In genomic region chr7:131039355-131039762, GRCh38 we compare ENCODE assay signal across 15 cellular contexts.
DNase-seq lines count a peak whose midpoint lies in the region; ATAC-seq, FAIRE-seq and TF ChIP-seq lines count a peak whose summit lies in the region.
"Had no signal": no experiment of that assay in that cellular context is flagged by ENCODE, and none has a peak within 500 bp of the region (broad histone marks: within the 10 kb centered on the region; RNA-seq: fewer than 3 reads in every experiment).

No MANE protein-coding gene starts in this region.

- no peaks in the 10 kb centered on the region for H3K36me3 Mint-ChIP-seq in astrocyte (ENCODE audit: low read depth, unreplicated experiment)

- H3K9me3 Mint-ChIP-seq in astrocyte (ENCODE audit: unreplicated experiment): peaks cover 2% of the 10 kb centered on the region
- H3K9me3 Mint-ChIP-seq: activated T-helper 2 cell treated with anti-CD3 and anti-CD28 coated beads, Interferon-gamma antibody, Interleukin-2, Interleukin-4, amounts not matched to agents 10 μg/mL and 5 μg/mL and 100 μg/mL, durations not matched to agents 14 hours and 24 hours and 36 hours; nephron progenitor cell had no signal

- no peak overlapping the region for H3K4me3 Mint-ChIP-seq in astrocyte (ENCODE audit: unreplicated experiment)
- H3K4me3 Mint-ChIP-seq: nephron progenitor cell had no signal

- intact Hi-C loops in left ventricle myocardium inferior (cut with micrococcal nuclease): no loop called here
- intact Hi-C loops in Right ventricle myocardium superior (cut with DNase I): loop anchor here (5.0 kb wide), 1 partner anchor 142 kb away; no protein-coding TSS in a partner anchor
- intact Hi-C loops in left colon (cut with DNase I, micrococcal nuclease): no loop called here

- ATAC-seq in Right ventricle myocardium superior (ENCODE audit: poor library complexity): no peak
- ATAC-seq in left colon: peak; percentile 25
- no peak for ATAC-seq in upper lobe of left lung (ENCODE audit: low FRiP score in 2 of 2)
- ATAC-seq in GM18502 (IDR thresholded peaks at IDR 0.05; ENCODE audit: poor library complexity, unreplicated experiment): no peak
- ATAC-seq: K562 had no signal

- H3K4me1 Mint-ChIP-seq in astrocyte (ENCODE audit: low read depth, unreplicated experiment): peaks cover 22% of the 10 kb centered on the region

- FAIRE-seq in astrocyte (lab: Jason Lieb, UNC): peak; percentile 37

- H3K27me3 ChIP-seq in left ventricle myocardium inferior (ENCODE audit: low read depth) (no peaks in the 10 kb centered on the region), astrocyte (ENCODE audit: insufficient read depth, low read length) (no peaks in the 10 kb centered on the region), upper lobe of left lung (no peaks in the 10 kb centered on the region)

- no peak overlapping the region for H3K4me2 ChIP-seq in astrocyte (ENCODE audit: low read length)

- no peak for TF ChIP-seq CTCF in left ventricle myocardium inferior (IDR thresholded peaks at IDR 0.05; ENCODE audit: borderline replicate concordance)
- no peak for TF ChIP-seq CTCF in astrocyte (IDR thresholded peaks at IDR 0.05; ENCODE audit: insufficient read depth, low read depth, low read length)
- no peak for TF ChIP-seq CTCF in upper lobe of left lung (IDR thresholded peaks at IDR 0.05)

- H3K36me3 ChIP-seq in left ventricle myocardium inferior (no peaks in the 10 kb centered on the region), astrocyte (ENCODE audit: insufficient read depth, low read length) (no peaks in the 10 kb centered on the region), upper lobe of left lung (peaks cover 0 to 5% (median 2%) of the 10 kb centered on the region in 4 donors)

- H3K9me3 ChIP-seq in left ventricle myocardium inferior (replicated peaks) (no peaks in the 10 kb centered on the region), astrocyte (ENCODE audit: insufficient read depth, low read depth, low read length) (no peaks in the 10 kb centered on the region), upper lobe of left lung (no peaks in the 10 kb centered on the region)

- peaks cover 71% of the 10 kb centered on the region for H3K4me1 ChIP-seq in left ventricle myocardium inferior
- no peaks in the 10 kb centered on the region for H3K4me1 ChIP-seq in astrocyte (ENCODE audit: insufficient read depth, low read length)
- peaks cover 30 to 62% (median 40%) of the 10 kb centered on the region in 4 donors for H3K4me1 ChIP-seq in upper lobe of left lung

- peak overlapping the region; percentile 19 for H3K4me3 ChIP-seq in left ventricle myocardium inferior
- no peak overlapping the region for H3K4me3 ChIP-seq in astrocyte (ENCODE audit: insufficient read depth, low read depth, low read length)
- no peak overlapping the region for H3K4me3 ChIP-seq in upper lobe of left lung
- H3K4me3 ChIP-seq: K562 had no signal

- peaks cover 6% of the 10 kb centered on the region for H4K20me1 ChIP-seq in astrocyte (ENCODE audit: insufficient read depth, low read length)

- no peak overlapping the region for H3K27ac Mint-ChIP-seq in astrocyte (ENCODE audit: unreplicated experiment)
- H3K27ac Mint-ChIP-seq: nephron progenitor cell had no signal

- H3K27ac ChIP-seq in left ventricle myocardium inferior (replicated peaks): peak overlapping the region; percentile 70
- H3K27ac ChIP-seq in astrocyte (ENCODE audit: low read depth, low read length): no peak overlapping the region
- peak overlapping the region in 3 of 4 donors; percentile 3 to 41 (median 37) for H3K27ac ChIP-seq in upper lobe of left lung

- 24 to 30% methylated on average over 2 of the region's 2 CpGs for WGBS in upper lobe of left lung, 2 donors

- TF ChIP-seq POLR2A in upper lobe of left lung (IDR thresholded peaks at IDR 0.05): no peak

- DNase-seq in left ventricle myocardium inferior (no peak), Right ventricle myocardium superior (no peak), astrocyte (ENCODE audit: low read depth) (peak; percentile 38), left colon (no peak), upper lobe of left lung (no peak), NOMO-1 treated with dmso at 0.1 percent for 144 hours (lab: John Stamatoyannopoulos, UW; ENCODE audit: unreplicated experiment) (no peak), NCI-H1417 (lab: John Stamatoyannopoulos, UW) (no peak)
- DNase-seq: AML-193; effector CD4-positive, alpha-beta T cell; NCI-H2171; nephron progenitor cell; RPMI8226 had no signal

- H3K9ac ChIP-seq in astrocyte (ENCODE audit: low read length): no peak overlapping the region

- no peaks in the 10 kb centered on the region for H3K79me2 ChIP-seq in astrocyte (ENCODE audit: insufficient read depth, low read length)

- no peak for TF ChIP-seq EP300 in upper lobe of left lung (IDR thresholded peaks at IDR 0.05)

- no peaks in the 10 kb centered on the region for H3K27me3 Mint-ChIP-seq in astrocyte (ENCODE audit: low read depth, unreplicated experiment)

- no peak overlapping the region for H2AFZ ChIP-seq in astrocyte (ENCODE audit: low read depth, low read length)
